In genomic region chr3:160225181-160226025, GRCh38 we compare ENCODE assay signal across 8 cellular contexts. TPM values are rescaled to one million over a fixed set of nuclear protein-coding genes. Genes with fewer than 3 reads are reported as not detected.
A peak's percentile ranks its signal among the peaks of the same experiment; 100 is the strongest.
DNase-seq lines count a peak whose midpoint lies in the region; ATAC-seq, FAIRE-seq and TF ChIP-seq lines count a peak whose summit lies in the region.

Gene C3orf80 (plus strand): TSS chr3:160225422. CDS start chr3:160225636, 214 bp downstream.

- H3K27me3 ChIP-seq in HepG2 (ENCODE audit: control insufficient read depth in 1 of 2, insufficient read depth in 2 of 2, low read length in 2 of 2), result peaks cover 8 to 33% of the 10 kb centered on the region in 2 experiments

- FAIRE-seq in HepG2 (lab: Jason Lieb, UNC), result no peak

- no peaks in the 10 kb centered on the region for H3K36me3 ChIP-seq in HepG2 (replicated peaks in 1 of 2; ENCODE audit: control insufficient read depth in 1 of 2, insufficient read depth in 2 of 2, low read length in 2 of 2)

- no peak within 1 kb of the TSS for H3K9ac ChIP-seq in HepG2 (ENCODE audit: insufficient read depth, low read depth, low read length)

- H3K36me3 Mint-ChIP-seq in chondrocyte (ENCODE audit: low read depth), result no peaks in the 10 kb centered on the region

- H3K27ac ChIP-seq in VCaP (peak within 1 kb of the TSS; percentile 80), HepG2 (ENCODE audit: extremely low read length, insufficient read depth, low read length) (no peak within 1 kb of the TSS)

- TF ChIP-seq CTCF in VCaP (conservative IDR thresholded peaks at IDR 0.05) (peak; percentile 67), chondrocyte (IDR thresholded peaks at IDR 0.05) (peak; percentile 56), HepG2 (CRISPR knock-in tag; IDR thresholded peaks at IDR 0.05) (peak; percentile 47)

- H3K27ac Mint-ChIP-seq in chondrocyte (ENCODE audit: unreplicated experiment), result no peak within 1 kb of the TSS

- TF ChIP-seq RAD21 in HepG2 (CRISPR knock-in tag; IDR thresholded peaks at IDR 0.05), result peak; percentile 38; the same call in 1 of the 2 replicates

- TF ChIP-seq EP300 in HepG2 (IDR thresholded peaks at IDR 0.05; ENCODE audit: low read depth in 2 of 2, low read length in 2 of 2), result no peak
- no peak for TF ChIP-seq EP300 in HepG2 (CRISPR knock-in tag; IDR thresholded peaks at IDR 0.05; ENCODE audit: borderline replicate concordance)

- intact Hi-C loops in HepG2 (cut with micrococcal nuclease; ENCODE audit: unreplicated experiment), result loop anchor here (5.0 kb wide), 3 partner anchors 107 to 193 kb away; no protein-coding TSS in a partner anchor

- no peak within 1 kb of the TSS for H2AFZ ChIP-seq in HepG2 (ENCODE audit: low read length)

- no peaks in the 10 kb centered on the region for H3K9me3 ChIP-seq in HepG2 (ENCODE audit: low read length)

- no peak for TF ChIP-seq POLR2A in HepG2 (IDR thresholded peaks at IDR 0.05; ENCODE audit: insufficient read depth in 1 of 2, low read depth in 2 of 2, low read length in 2 of 2)

- peak within 1 kb of the TSS; percentile 57 to 73 (median 59); a peak in 5 of 6 replicates for H3K4me3 ChIP-seq in HepG2 (replicated peaks in 1 of 3; ENCODE audit: insufficient read depth in 1 of 3, low read depth in 2 of 3, low read length in 3 of 3)

- no TSS peak for BruUV-seq in HepG2 (replicated peaks; lab: Mats Ljungman, UMichigan)

- H3K9me3 Mint-ChIP-seq in chondrocyte (ENCODE audit: low read depth), result no peaks in the 10 kb centered on the region

- peaks cover 10% of the 10 kb centered on the region for H3K4me1 Mint-ChIP-seq in chondrocyte (ENCODE audit: low read depth)

- H3K4me1 ChIP-seq in HepG2 (ENCODE audit: insufficient read depth, low read length), result peaks cover 13% of the 10 kb centered on the region

- ATAC-seq in GM18499 (IDR thresholded peaks at IDR 0.05; ENCODE audit: insufficient read depth, unreplicated experiment), result peak; percentile 62
- peak; percentile 77 for ATAC-seq in HG02870 (IDR thresholded peaks at IDR 0.05; ENCODE audit: unreplicated experiment)
- peak; percentile 95 for ATAC-seq in HepG2

- peak within 1 kb of the TSS; percentile 88 for H3K4me2 ChIP-seq in HepG2 (ENCODE audit: low read depth, low read length)

- H3K79me2 ChIP-seq in HepG2 (ENCODE audit: insufficient read depth, low read length), result no peaks in the 10 kb centered on the region

- CTCF ChIA-PET in HepG2 (lab: Yijun Ruan, JAX; ENCODE audit: low intra/inter-chr PET ratio, low total read pairs), result interaction anchor here (0.7 to 1.2 kb wide), 2 partner anchors 189 to 194 kb away, joined by 3 read pairs; no protein-coding TSS in a partner anchor

- in situ Hi-C loops in HepG2 (cut with HindIII; ENCODE audit: extremely low pct_ligation_motif_present, low pct_unique_long_range_greater_than_20kb), result no loop called here

- H3K4me3 Mint-ChIP-seq in chondrocyte (ENCODE audit: unreplicated experiment), result peak within 1 kb of the TSS; percentile 70

- WGBS in HepG2 (ENCODE audit: low lambda C conversion rate), result 17% methylated on average over 1 of the region's 103 CpGs

- no peaks in the 10 kb centered on the region for H4K20me1 ChIP-seq in HepG2 (ENCODE audit: insufficient read depth, low read length)

- peaks cover 29% of the 10 kb centered on the region for H3K27me3 Mint-ChIP-seq in chondrocyte (ENCODE audit: low read depth)

- DNase-seq in 8988T (peak; percentile 55), NCI-H1417 treated with DMSO at 0.1 percent for 48 hours (lab: John Stamatoyannopoulos, UW) (peak; percentile 44), chondrocyte (ENCODE audit: low spot score) (no peak), HepG2 (ENCODE audit: low spot score) (peak; percentile 12)
- peak; percentile 30 to 46 for DNase-seq in stimulated activated CD4-positive, alpha-beta T cell treated with anti-CD3 and anti-CD28 coated beads, Interleukin-4, amount 100 ng/mL, for 48 hours (ENCODE audit: low read depth in 2 of 2)

- POLR2A ChIA-PET in HepG2 (lab: Yijun Ruan, JAX), result no interaction called here

TF ChIP-seq in HepG2, 621 proteins besides CTCF, POLR2A, EP300 and RAD21 (continues in another document):
- TF ChIP-seq POLR2G (IDR thresholded peaks at IDR 0.05; ENCODE audit: low read depth, low read length) (no peak), NFIC (IDR thresholded peaks at IDR 0.05; ENCODE audit: low read length) (no peak), ATF1 (CRISPR knock-in tag; IDR thresholded peaks at IDR 0.05) (no peak), TFDP2 (CRISPR knock-in tag; IDR thresholded peaks at IDR 0.05) (peak; percentile 26; the same call in 1 of the 2 replicates), MEIS2 (CRISPR knock-in tag; IDR thresholded peaks at IDR 0.05) (peak; percentile 45; the same call in 1 of the 2 replicates), ZNF431 (CRISPR knock-in tag; IDR thresholded peaks at IDR 0.05; ENCODE audit: borderline replicate concordance, low read depth) (0 out of 2 replicates have a peak, but pooled peaks have one; percentile 44), GABPB1 (CRISPR knock-in tag; IDR thresholded peaks at IDR 0.05) (peak; percentile 43; the same call in 1 of the 2 replicates), ZBTB4 (CRISPR knock-in tag; IDR thresholded peaks at IDR 0.05; ENCODE audit: borderline replicate concordance) (no peak)

RNA-seq across cellular contexts. Expression of gene C3orf80, which starts in this region (rescaled TPM):
- total RNA-seq in chondrocyte (0.25 to 0.28 TPM in 2 of 3 replicates, not detected in the other), HepG2 (2016; rRNA removed; fragmentation: Illumina TruSeq; extraction: Trizol) (0.04 TPM in 1 of 2 replicates, not detected in the other)
- not detected in 2 replicates for total RNA-seq in HepG2 (2016; cell fraction: cytosol; rRNA removed; fragmentation: Illumina TruSeq; extraction: Trizol; ENCODE audit: low read depth)
- 0.04 TPM in 1 of 2 replicates, not detected in the other for total RNA-seq in HepG2 (2016; cell fraction: insoluble cytoplasmic fraction; rRNA removed; fragmentation: Illumina TruSeq; extraction: Trizol)
- not detected in 2 replicates for total RNA-seq in HepG2 (2016; cell fraction: membrane; rRNA removed; fragmentation: Illumina TruSeq; extraction: Trizol)
- total RNA-seq in HepG2 (2016; cell fraction: nucleus; rRNA removed; fragmentation: Illumina TruSeq; extraction: Trizol), result not detected in 2 replicates
- 0.03 TPM in 2 replicates for polyA plus RNA-seq in HepG2 (2011; rRNA removed)
- polyA plus RNA-seq in HepG2 (2011; cell fraction: cytosol; rRNA removed), result 0.01 TPM in 2 replicates
- polyA plus RNA-seq in HepG2 (2011; cell fraction: nucleus; rRNA removed), result 0.06 TPM in 1 of 2 replicates, not detected in the other
- not detected in 2 replicates for polyA plus RNA-seq in HepG2 (2012)
- polyA plus RNA-seq in HepG2 (2016; cell fraction: cytosol; fragmentation: Illumina TruSeq; extraction: Trizol; ENCODE audit: low read depth), result not detected in 2 replicates
- polyA plus RNA-seq in HepG2 (2016; cell fraction: insoluble cytoplasmic fraction; fragmentation: Illumina TruSeq; extraction: Trizol; ENCODE audit: low read depth), result not detected in 2 replicates
- polyA plus RNA-seq in HepG2 (2016; cell fraction: membrane; fragmentation: Illumina TruSeq; extraction: Trizol; ENCODE audit: low read depth), result not detected in 2 replicates
- polyA plus RNA-seq in HepG2 (2016; cell fraction: nucleus; fragmentation: Illumina TruSeq; extraction: Trizol; ENCODE audit: insufficient read depth, low read depth), result not detected in 2 replicates
- polyA minus RNA-seq in HepG2 (2011; rRNA and poly(A)+ RNA removed; ENCODE audit: low replicate concordance), result not detected in 2 replicates
- not detected in 2 replicates for polyA minus RNA-seq in HepG2 (2011; cell fraction: cytosol; rRNA and poly(A)+ RNA removed)
- not detected in 2 replicates for polyA minus RNA-seq in HepG2 (2011; cell fraction: nucleus; rRNA and poly(A)+ RNA removed)

Comparison
In these comparisons a context has a peak if more than half of its experiments do, and no peak if none do; other contexts are left out.
1. Peak in DNase-seq, ATAC-seq, H3K4me3 ChIP-seq and H3K4me2 ChIP-seq in HepG2; RNA of the gene not detected or under 1 TPM.